In the genomic region with DNA sequence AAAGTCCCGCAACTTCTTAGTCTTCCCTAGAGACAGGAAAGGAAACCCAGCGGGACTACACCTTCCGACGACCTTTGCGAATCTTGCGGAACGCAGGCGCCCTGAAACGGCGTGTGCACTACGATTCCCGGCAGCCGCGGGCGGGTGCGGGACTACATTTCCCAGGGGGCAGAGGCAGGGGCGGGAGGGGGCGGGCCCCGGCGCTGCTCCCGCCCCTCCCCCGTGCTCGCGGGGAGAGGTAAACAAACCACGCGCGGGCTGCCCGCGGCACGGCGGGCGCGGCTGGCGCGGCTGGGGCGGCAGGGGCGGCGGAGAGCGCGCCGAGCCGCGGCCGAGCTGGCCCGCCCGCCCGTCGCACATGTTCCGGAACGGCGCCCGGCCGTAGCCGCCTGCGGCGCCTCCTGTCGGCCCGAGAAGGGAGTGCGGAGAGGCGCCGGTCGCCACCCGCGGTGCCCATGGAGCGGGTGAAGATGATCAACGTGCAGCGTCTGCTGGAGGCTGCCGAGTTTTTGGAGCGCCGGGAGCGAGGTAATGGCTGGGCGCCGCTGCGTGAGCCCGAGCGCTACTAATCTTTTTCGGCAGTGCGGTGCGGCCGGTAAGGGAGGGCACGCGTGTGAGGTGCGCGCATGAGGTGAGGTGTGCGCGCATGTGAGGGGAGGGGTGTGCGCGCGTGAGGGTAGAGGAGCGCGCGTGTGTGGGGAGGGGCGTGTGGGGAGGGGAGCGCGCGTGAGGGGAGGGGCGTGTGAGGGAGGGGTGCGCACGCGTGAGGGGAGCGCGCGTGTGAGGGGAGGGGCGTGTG, we compare ENCODE assay signal across 8 cellular contexts. TPM values are rescaled to one million over a fixed set of nuclear protein-coding genes. Genes with fewer than 3 reads are reported as not detected.
DNase-seq lines count a peak whose midpoint lies in the region; ATAC-seq and TF ChIP-seq lines count a peak whose summit lies in the region.

No MANE protein-coding gene starts in this region.

- peak overlapping the region; percentile 63 for H3K27ac ChIP-seq in OCI-LY3 (ENCODE audit: low read length)

- H3K36me3 ChIP-seq in OCI-LY3 (replicated peaks; ENCODE audit: low read depth, low read length) (peaks cover 3% of the 10 kb centered on the region), mucosa of stomach (ENCODE audit: control insufficient read depth, insufficient read depth, low read length) (no peaks in the 10 kb centered on the region)

- ATAC-seq in GM21529 (IDR thresholded peaks at IDR 0.05; ENCODE audit: unreplicated experiment) = peak; percentile 69
- peak; percentile 70 for ATAC-seq in esophagus mucosa

- no peaks in the 10 kb centered on the region for H3K9me3 Mint-ChIP-seq in activated T-cell treated with anti-CD3 and anti-CD28 coated beads, Interleukin-2, amount 50 U/mL, for 24 hours

- H3K27me3 ChIP-seq in OCI-LY3 (ENCODE audit: low read depth, low read length) (no peaks in the 10 kb centered on the region), mucosa of stomach (ENCODE audit: control insufficient read depth, insufficient read depth, low read length) (no peaks in the 10 kb centered on the region)

- peaks cover 49% of the 10 kb centered on the region for H3K4me1 Mint-ChIP-seq in activated T-cell treated with anti-CD3 and anti-CD28 coated beads, Interleukin-2, amount 50 U/mL, for 24 hours (ENCODE audit: low read depth)

- H2AFZ ChIP-seq in OCI-LY3 (ENCODE audit: low read depth, low read length) = no peak overlapping the region

- peak overlapping the region; percentile 99 for H3K27ac Mint-ChIP-seq in activated T-cell treated with anti-CD3 and anti-CD28 coated beads, Interleukin-2, amount 50 U/mL, for 24 hours

- DNase-seq in DMS114 treated with DMSO at 0.1 percent for 48 hours (lab: John Stamatoyannopoulos, UW; ENCODE audit: unreplicated experiment) (peak; percentile 93), HuH-7.5 (ENCODE audit: low spot score) (peak; percentile 81)
- DNase-seq in activated T-cell treated with anti-CD3 and anti-CD28 coated beads, Interleukin-2, amount 50 U/mL, for 24 hours = peak; percentile 91
- DNase-seq in stimulated activated CD8-positive, alpha-beta memory T cell treated with anti-CD3 and anti-CD28 coated beads, Interleukin-4, amount 100 ng/mL, for 4 hours (ENCODE audit: low read depth in 2 of 2, low spot score in 1 of 2) = peak; percentile 64 to 79

- TF ChIP-seq CTCF in OCI-LY3 (IDR thresholded peaks at IDR 0.05; ENCODE audit: low read depth, low read length) = peak; percentile 37

- no peaks in the 10 kb centered on the region for H3K9me3 ChIP-seq in OCI-LY3 (ENCODE audit: insufficient read depth, low read length)
- H3K9me3 ChIP-seq in mucosa of stomach (ENCODE audit: control insufficient read depth, low read length) = no peaks in the 10 kb centered on the region

- H3K79me2 ChIP-seq in OCI-LY3 (ENCODE audit: low read length) = no peaks in the 10 kb centered on the region

- H4K20me1 ChIP-seq in OCI-LY3 (ENCODE audit: insufficient read depth, low read length) = peaks cover 29% of the 10 kb centered on the region

- no peaks in the 10 kb centered on the region for H3K27me3 Mint-ChIP-seq in activated T-cell treated with anti-CD3 and anti-CD28 coated beads, Interleukin-2, amount 50 U/mL, for 24 hours

- H3K9ac ChIP-seq in OCI-LY3 (ENCODE audit: low read length) (peak overlapping the region; percentile 65), mucosa of stomach (ENCODE audit: low read length) (peak overlapping the region; percentile 29)

- H3K4me1 ChIP-seq in OCI-LY3 (ENCODE audit: low read length) (peaks cover 24% of the 10 kb centered on the region), mucosa of stomach (ENCODE audit: control insufficient read depth, insufficient read depth, low read length) (peaks cover 18% of the 10 kb centered on the region)

- peak overlapping the region; percentile 99 for H3K4me3 ChIP-seq in OCI-LY3 (ENCODE audit: low read length)
- peak overlapping the region; percentile 25 for H3K4me3 ChIP-seq in mucosa of stomach (ENCODE audit: low read length)

- peak overlapping the region; percentile 95 for H3K4me3 Mint-ChIP-seq in activated T-cell treated with anti-CD3 and anti-CD28 coated beads, Interleukin-2, amount 50 U/mL, for 24 hours

- peak overlapping the region; percentile 96 for H3K4me2 ChIP-seq in OCI-LY3 (ENCODE audit: low read length)

- peaks cover 21% of the 10 kb centered on the region for H3K36me3 Mint-ChIP-seq in activated T-cell treated with anti-CD3 and anti-CD28 coated beads, Interleukin-2, amount 50 U/mL, for 24 hours (ENCODE audit: low read depth)

RNA-seq across cellular contexts. Expression of a gene that starts 18.6 kb away (rescaled TPM):
- total RNA-seq in esophagus mucosa = 35.8 TPM

Comparison
In these comparisons a context has a peak if more than half of its experiments do, and no peak if none do; other contexts are left out.
1. Peak in every context shown above with its lines: DNase-seq, ATAC-seq, H3K4me3 ChIP-seq and H3K27ac ChIP-seq.